ENCODE assay signal across 1 cellular context in the genomic region with DNA sequence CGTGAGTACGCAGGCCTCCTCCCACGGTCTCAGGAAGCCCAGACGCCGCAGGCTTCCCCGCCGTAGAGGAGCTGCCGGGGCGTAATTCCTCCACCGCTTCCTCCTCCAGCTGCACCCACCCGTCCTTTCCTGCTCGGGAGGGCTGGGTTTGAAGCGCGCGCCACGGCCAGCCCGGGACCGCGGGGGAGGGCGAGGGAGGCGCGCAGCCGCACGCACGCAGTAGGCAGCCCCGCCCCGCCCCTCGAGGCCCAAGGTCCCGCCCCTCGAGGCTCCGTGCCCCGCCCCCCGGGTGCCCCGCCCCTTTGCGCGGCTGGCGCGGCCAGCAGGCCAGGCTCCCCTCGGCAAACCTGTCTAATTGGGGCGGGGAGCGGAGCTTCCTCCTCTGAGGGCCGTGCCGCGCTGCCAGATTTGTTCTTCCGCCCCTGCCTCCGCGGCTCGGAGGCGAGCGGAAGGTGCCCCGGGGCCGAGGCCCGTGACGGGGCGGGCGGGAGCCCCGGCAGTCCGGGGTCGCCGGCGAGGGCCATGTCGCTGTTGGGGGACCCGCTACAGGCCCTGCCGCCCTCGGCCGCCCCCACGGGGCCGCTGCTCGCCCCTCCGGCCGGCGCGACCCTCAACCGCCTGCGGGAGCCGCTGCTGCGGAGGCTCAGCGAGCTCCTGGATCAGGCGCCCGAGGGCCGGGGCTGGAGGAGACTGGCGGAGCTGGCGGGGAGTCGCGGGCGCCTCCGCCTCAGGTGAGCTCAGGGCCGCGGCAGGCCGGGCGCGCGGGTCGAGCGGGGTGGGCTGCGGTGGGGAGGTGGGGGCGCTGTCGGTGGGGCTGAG.
TF ChIP-seq lines count a peak whose summit lies in the region.

Gene MALT1, plus strand, starts transcription at position 344 of the 819 bp plus-strand sequence. Its CDS starts 179 bp downstream, at position 523.

TF ChIP-seq in K562, 482 proteins besides CTCF, POLR2A, EP300 and RAD21 (continued from another document):
- no peak for TF ChIP-seq ZNF408 (CRISPR knock-in tag; IDR thresholded peaks at IDR 0.05; ENCODE audit: low read depth)
- TF ChIP-seq GTF2F1 (IDR thresholded peaks at IDR 0.05; ENCODE audit: low read depth, low read length): no peak
- TF ChIP-seq EWSR1 (IDR thresholded peaks at IDR 0.05; ENCODE audit: borderline replicate concordance, low read depth, partially characterized antibody): no peak
- no peak for TF ChIP-seq CBFA2T2 (conservative IDR thresholded peaks at IDR 0.05)
- peak; percentile 67 for TF ChIP-seq TFAP4 (CRISPR knock-in tag; IDR thresholded peaks at IDR 0.05; ENCODE audit: borderline replicate concordance)
- no peak for TF ChIP-seq ETV5 (CRISPR knock-in tag; IDR thresholded peaks at IDR 0.05; ENCODE audit: low read depth)
- TF ChIP-seq USF2 (CRISPR knock-in tag; IDR thresholded peaks at IDR 0.05): no peak
- peak; percentile 27 for TF ChIP-seq SAP30 (IDR thresholded peaks at IDR 0.05; ENCODE audit: borderline replicate concordance, insufficient read depth, low read depth, low read length, poor library complexity, severe bottlenecking)
- TF ChIP-seq MAZ (CRISPR knock-in tag; conservative IDR thresholded peaks at IDR 0.05 in 1 of 2, IDR thresholded peaks at IDR 0.05 in 1 of 2): 0 out of 4 replicates have a peak, but pooled peaks of 1 of the 2 experiments have one; percentile 46
- peak; percentile 89; the same call in 1 of the 2 replicates for TF ChIP-seq E2F4 (CRISPR knock-in tag; IDR thresholded peaks at IDR 0.05; ENCODE audit: low read depth)
- no peak for TF ChIP-seq NFXL1 (CRISPR knock-in tag; IDR thresholded peaks at IDR 0.05)
- no peak for TF ChIP-seq ZC3H8 (IDR thresholded peaks at IDR 0.05)
- TF ChIP-seq ZFX (CRISPR knock-in tag; IDR thresholded peaks at IDR 0.05): peak; percentile 62
- peak; percentile 27; the same call in 1 of the 2 replicates for TF ChIP-seq SP1 (CRISPR knock-in tag; IDR thresholded peaks at IDR 0.05)
- peak; percentile 84 to 87 for TF ChIP-seq NRF1 (conservative IDR thresholded peaks at IDR 0.05 in 1 of 2, IDR thresholded peaks at IDR 0.05 in 1 of 2)
- TF ChIP-seq ILK (tag; IDR thresholded peaks at IDR 0.05; ENCODE audit: borderline replicate concordance, low read depth): no peak
- TF ChIP-seq PHF21A (IDR thresholded peaks at IDR 0.05; ENCODE audit: borderline replicate concordance, low read depth): peak; percentile 59; the same call in 1 of the 2 replicates
- no peak for TF ChIP-seq POLR2AphosphoS2 (IDR thresholded peaks at IDR 0.05; ENCODE audit: low read length)
- TF ChIP-seq TRIM24 (IDR thresholded peaks at IDR 0.05): no peak
- TF ChIP-seq HNRNPL (IDR thresholded peaks at IDR 0.05; ENCODE audit: low read depth, low read length): no peak
- peak in 1 of 2 experiments; percentile 49 for TF ChIP-seq E2F6 (IDR thresholded peaks at IDR 0.05; ENCODE audit: borderline replicate concordance in 1 of 2, extremely low read depth in 1 of 2, insufficient read depth in 1 of 2, insufficient read length in 1 of 2, low read depth in 1 of 2, low read length in 1 of 2, poor library complexity in 1 of 2, severe bottlenecking in 1 of 2)
- TF ChIP-seq ESRRB (CRISPR knock-in tag; IDR thresholded peaks at IDR 0.05; ENCODE audit: borderline replicate concordance): no peak
- TF ChIP-seq POLR2B (IDR thresholded peaks at IDR 0.05; ENCODE audit: low read depth, partially characterized antibody): no peak
- no peak for TF ChIP-seq ZNF639 (CRISPR knock-in tag; conservative IDR thresholded peaks at IDR 0.05 in 1 of 2, IDR thresholded peaks at IDR 0.05 in 1 of 2)
- TF ChIP-seq ZNF239 (CRISPR knock-in tag; IDR thresholded peaks at IDR 0.05): no peak
- TF ChIP-seq CBX2 (IDR thresholded peaks at IDR 0.05; ENCODE audit: insufficient read depth, low read length, poor library complexity, severe bottlenecking): no peak
- peak; percentile 46 for TF ChIP-seq RBFOX2 (IDR thresholded peaks at IDR 0.05; ENCODE audit: low read depth, low read length)
- TF ChIP-seq RCOR1 (IDR thresholded peaks at IDR 0.05; ENCODE audit: borderline replicate concordance in 1 of 2, low read depth in 2 of 2, low read length in 2 of 2): peak in 1 of 2 experiments; percentile 54; a peak in 1 of 4 replicates
- peak; percentile 78 for TF ChIP-seq KDM5B (IDR thresholded peaks at IDR 0.05; ENCODE audit: insufficient replicate concordance, low read depth, low read length)
- peak; percentile 58; the same call in 1 of the 2 replicates for TF ChIP-seq PHF8 (IDR thresholded peaks at IDR 0.05; ENCODE audit: borderline replicate concordance, low read length)
- TF ChIP-seq RNF2 (IDR thresholded peaks at IDR 0.05): no peak
- TF ChIP-seq TARDBP (IDR thresholded peaks at IDR 0.05): 0 out of 2 replicates have a peak, but pooled peaks have one; percentile 27
- 0 out of 2 replicates have a peak, but pooled peaks have one; percentile 8 for TF ChIP-seq CTBP1 (IDR thresholded peaks at IDR 0.05; ENCODE audit: borderline replicate concordance)
- no peak for TF ChIP-seq ZEB2 (IDR thresholded peaks at IDR 0.05)
- TF ChIP-seq FOXK2 (conservative IDR thresholded peaks at IDR 0.05 in 1 of 2, IDR thresholded peaks at IDR 0.05 in 1 of 2; ENCODE audit: low read depth in 2 of 2): no peak
- peak; percentile 62; the same call in 1 of the 2 replicates for TF ChIP-seq CXXC5 (CRISPR knock-in tag; IDR thresholded peaks at IDR 0.05)
- TF ChIP-seq RBBP5 (IDR thresholded peaks at IDR 0.05; ENCODE audit: borderline replicate concordance, insufficient read depth, low read length, poor library complexity, severe bottlenecking): peak; percentile 47
- no peak for TF ChIP-seq RREB1 (CRISPR knock-in tag; IDR thresholded peaks at IDR 0.05)
- TF ChIP-seq GABPA (tag; conservative IDR thresholded peaks at IDR 0.05; ENCODE audit: low read depth): peak; percentile 37; the same call in 1 of the 2 replicates
- TF ChIP-seq, protein P1, sequence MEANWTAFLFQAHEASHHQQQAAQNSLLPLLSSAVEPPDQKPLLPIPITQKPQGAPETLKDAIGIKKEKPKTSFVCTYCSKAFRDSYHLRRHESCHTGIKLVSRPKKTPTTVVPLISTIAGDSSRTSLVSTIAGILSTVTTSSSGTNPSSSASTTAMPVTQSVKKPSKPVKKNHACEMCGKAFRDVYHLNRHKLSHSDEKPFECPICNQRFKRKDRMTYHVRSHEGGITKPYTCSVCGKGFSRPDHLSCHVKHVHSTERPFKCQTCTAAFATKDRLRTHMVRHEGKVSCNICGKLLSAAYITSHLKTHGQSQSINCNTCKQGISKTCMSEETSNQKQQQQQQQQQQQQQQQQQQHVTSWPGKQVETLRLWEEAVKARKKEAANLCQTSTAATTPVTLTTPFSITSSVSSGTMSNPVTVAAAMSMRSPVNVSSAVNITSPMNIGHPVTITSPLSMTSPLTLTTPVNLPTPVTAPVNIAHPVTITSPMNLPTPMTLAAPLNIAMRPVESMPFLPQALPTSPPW (CRISPR knock-in tag; IDR thresholded peaks at IDR 0.05): peak; percentile 72; the same call in 1 of the 2 replicates
